In genomic region chr5:94888674-94889073, GRCh38 we compare ENCODE assay signal across 1 cellular context.
TF ChIP-seq lines count a peak whose summit lies in the region.

No MANE protein-coding gene starts in this region.

TF ChIP-seq in WTC11, 78 proteins besides CTCF, POLR2A, EP300 and RAD21 (continued from another document):
- TF ChIP-seq ATF2 (CRISPR knock-in tag; IDR thresholded peaks at IDR 0.05; ENCODE audit: borderline replicate concordance, low read depth) (no peak), ZNF671 (CRISPR knock-in tag; IDR thresholded peaks at IDR 0.05) (no peak)
TF ChIP-seq in WTC11: peak in this region for 0.
